19 cellular contexts compared by ENCODE assay signal in genomic region chr7:39749177-39749576, GRCh38.
DNase-seq lines count a peak whose midpoint lies in the region; ATAC-seq and TF ChIP-seq lines count a peak whose summit lies in the region.
"Had no signal": no experiment of that assay in that cellular context is flagged by ENCODE, and none has a peak within 500 bp of the region (broad histone marks: within the 10 kb centered on the region; RNA-seq: fewer than 3 reads in every experiment).

No MANE protein-coding gene starts in this region.

- peaks cover 5% of the 10 kb centered on the region for H3K27me3 Mint-ChIP-seq in GM23338 (ENCODE audit: insufficient read depth, low read depth, poor library complexity)
- H3K27me3 Mint-ChIP-seq: activated naive CD8-positive, alpha-beta T cell treated with anti-CD3 and anti-CD28 coated beads, Interleukin-2, amount 10 ng/mL, durations not matched to agents 7 days and 5 days; natural killer cell treated with Interleukin-12 subunit alpha and Interleukin-12 subunit beta and Interleukin-15 and Interleukin-18, amount 100 ng/mL, for 72 hours had no signal

- no peak overlapping the region for H2AFZ ChIP-seq in GM23338

- peaks cover 6% of the 10 kb centered on the region; the same call in 1 of the 2 replicates for H3F3A ChIP-seq in GM23338 (replicated peaks; ENCODE audit: low read depth)

- H3K4me2 ChIP-seq in GM23338 = no peak overlapping the region

- no peak overlapping the region; the same call in 2 of the 3 replicates for H3K4me3 Mint-ChIP-seq in GM23338
- H3K4me3 Mint-ChIP-seq: activated naive CD8-positive, alpha-beta T cell treated with anti-CD3 and anti-CD28 coated beads, Interleukin-2, amount 10 ng/mL, durations not matched to agents 7 days and 5 days; CD4-positive, CD25-positive, alpha-beta regulatory T cell; natural killer cell treated with Interleukin-12 subunit alpha and Interleukin-12 subunit beta and Interleukin-15 and Interleukin-18, amount 100 ng/mL, for 72 hours had no signal

- H3K79me2 ChIP-seq in GM23338 (replicated peaks; ENCODE audit: insufficient read depth) = peaks cover 20% of the 10 kb centered on the region

- H3K27ac ChIP-seq in GM23338 (ENCODE audit: low read depth) = peak overlapping the region; percentile 70; the same call in 1 of the 2 replicates
- H3K27ac ChIP-seq: lower lobe of right lung, tibial nerve had no signal

- ATAC-seq in GM23338 = no peak
- ATAC-seq in GM18519 (IDR thresholded peaks at IDR 0.05; ENCODE audit: low FRiP score, unreplicated experiment) = no peak
- ATAC-seq: lower lobe of right lung; natural killer cell treated with Interleukin-12 subunit alpha and Interleukin-12 subunit beta and Interleukin-15 and Interleukin-18, amount 100 ng/mL, for 72 hours had no signal

- H3K27me3 ChIP-seq in GM23338 (ENCODE audit: insufficient read depth) = no peaks in the 10 kb centered on the region
- H3K27me3 ChIP-seq: tibial nerve had no signal

- H3K27ac Mint-ChIP-seq in GM23338 = no peak overlapping the region
- H3K27ac Mint-ChIP-seq: activated naive CD8-positive, alpha-beta T cell treated with anti-CD3 and anti-CD28 coated beads, Interleukin-2, amount 10 ng/mL, durations not matched to agents 7 days and 5 days; CD4-positive, CD25-positive, alpha-beta regulatory T cell; natural killer cell treated with Interleukin-12 subunit alpha and Interleukin-12 subunit beta and Interleukin-15 and Interleukin-18, amount 100 ng/mL, for 72 hours had no signal

- H3K9me2 ChIP-seq in GM23338 (ENCODE audit: insufficient read depth) = peaks cover 2% of the 10 kb centered on the region; the same call in 1 of the 2 replicates

- DNase-seq in GM23338 (ENCODE audit: low spot score) (no peak), RPMI7951 (ENCODE audit: low read depth) (peak; percentile 63), dermis blood vessel endothelial cell (peak; percentile 17), skeletal muscle cell (ENCODE audit: low read depth) (peak; percentile 37), T-helper 9 cell (no peak), NCI-H510A (lab: John Stamatoyannopoulos, UW) (no peak)
- DNase-seq: activated naive CD8-positive, alpha-beta T cell treated with anti-CD3 and anti-CD28 coated beads, Interleukin-2, amount 10 ng/mL, durations not matched to agents 7 days and 5 days; CD4-positive, CD25-positive, alpha-beta regulatory T cell; cortex of kidney; GDM1; KBM-7; lower lobe of right lung; NCI-H1105; NCI-H446; OCI-M1; stimulated activated CD8-positive, alpha-beta memory T cell treated with anti-CD3 and anti-CD28 coated beads, Interleukin-4, amount 100 ng/mL, for 48 hours had no signal

- H4K20me1 ChIP-seq in GM23338 (replicated peaks; ENCODE audit: insufficient read depth) = no peaks in the 10 kb centered on the region

- H3K36me3 Mint-ChIP-seq in GM23338 (ENCODE audit: low read depth) = peaks cover 20% of the 10 kb centered on the region

- H3K9me3 Mint-ChIP-seq in GM23338 = peaks cover 10% of the 10 kb centered on the region
- H3K9me3 Mint-ChIP-seq: CD4-positive, CD25-positive, alpha-beta regulatory T cell; natural killer cell treated with Interleukin-12 subunit alpha and Interleukin-12 subunit beta and Interleukin-15 and Interleukin-18, amount 100 ng/mL, for 72 hours had no signal

- H3K36me3 ChIP-seq in GM23338 (ENCODE audit: insufficient read depth) = no peaks in the 10 kb centered on the region
- H3K36me3 ChIP-seq: lower lobe of right lung, tibial nerve had no signal

- no peak for TF ChIP-seq CTCF in GM23338 (conservative IDR thresholded peaks at IDR 0.05; ENCODE audit: low read depth in 2 of 2)

- H3K4me1 Mint-ChIP-seq in GM23338 = peaks cover 31% of the 10 kb centered on the region

- peaks cover 11% of the 10 kb centered on the region; the same call in 1 of the 2 replicates for H3K4me1 ChIP-seq in GM23338 (ENCODE audit: insufficient read depth)

- no peak overlapping the region for H3K4me3 ChIP-seq in GM23338
- H3K4me3 ChIP-seq in skeletal muscle cell (ENCODE audit: low read depth, low read length) = no peak overlapping the region
- H3K4me3 ChIP-seq: lower lobe of right lung, tibial nerve had no signal

TF ChIP-seq in GM23338, 12 proteins besides CTCF, POLR2A, EP300 and RAD21:
- TF ChIP-seq ZNF462 (CRISPR knock-in tag; IDR thresholded peaks at IDR 0.05) (no peak), ZNF114 (CRISPR knock-in tag; IDR thresholded peaks at IDR 0.05) (no peak), STAT1 (IDR thresholded peaks at IDR 0.05; ENCODE audit: unreplicated experiment) (no peak), ZNF331 (CRISPR knock-in tag; IDR thresholded peaks at IDR 0.05; ENCODE audit: low read depth) (no peak), NANOG (IDR thresholded peaks at IDR 0.05; ENCODE audit: borderline replicate concordance) (no peak), CREB1 (CRISPR knock-in tag; IDR thresholded peaks at IDR 0.05; ENCODE audit: low read depth) (peak; percentile 21; the same call in 1 of the 2 replicates)

Comparison
In these comparisons a context has a peak if more than half of its experiments do, and no peak if none do; other contexts are left out.
1. DNase-seq: peak in RPMI7951 (single experiment), dermis blood vessel endothelial cell (single experiment) and skeletal muscle cell (single experiment); none in GM23338 (single experiment), T-helper 9 cell (single experiment) and NCI-H510A (single experiment).